2 cellular contexts compared by ENCODE assay signal in the genomic region with DNA sequence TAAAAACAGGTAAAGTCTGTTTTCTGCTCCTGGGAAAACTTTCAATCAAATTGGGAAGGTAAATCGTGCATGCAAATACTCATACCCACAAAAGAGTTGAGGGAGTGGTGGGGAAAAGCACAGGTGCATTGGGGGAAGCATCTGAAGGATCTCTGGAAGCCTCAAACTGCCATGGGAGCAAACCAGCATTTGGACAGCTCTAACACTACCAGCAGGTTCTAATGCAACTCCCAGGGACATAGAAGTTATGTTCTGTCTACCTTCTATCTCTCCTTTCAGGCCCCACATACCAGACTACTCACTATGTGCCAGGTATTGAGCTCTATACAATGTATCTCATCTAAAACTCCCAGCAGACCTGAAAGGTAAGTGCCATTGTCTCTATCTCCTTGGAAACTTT.
A peak's percentile ranks its signal among the peaks of the same experiment; 100 is the strongest.
TF ChIP-seq lines count a peak whose summit lies in the region.

No MANE protein-coding gene starts in this region.

TF ChIP-seq in GM23338, 12 proteins besides CTCF, POLR2A, EP300 and RAD21 (continued from another document):
- TF ChIP-seq REST (IDR thresholded peaks at IDR 0.05; ENCODE audit: unreplicated experiment): peak; percentile 53
- no peak for TF ChIP-seq STAT1 (IDR thresholded peaks at IDR 0.05; ENCODE audit: unreplicated experiment)

TF ChIP-seq in GM12878, 131 proteins besides CTCF, POLR2A, EP300 and RAD21 (continued from another document):
- TF ChIP-seq REST (IDR thresholded peaks at IDR 0.05; ENCODE audit: low read depth, low read length) (peak; percentile 24; the same call in 1 of the 2 replicates), NRF1 (conservative IDR thresholded peaks at IDR 0.05; ENCODE audit: low read depth, low read length) (no peak), ATF2 (IDR thresholded peaks at IDR 0.05; ENCODE audit: low read length) (no peak)
